Comparison of ENCODE assay signal across 1 cellular context in the genomic region with DNA sequence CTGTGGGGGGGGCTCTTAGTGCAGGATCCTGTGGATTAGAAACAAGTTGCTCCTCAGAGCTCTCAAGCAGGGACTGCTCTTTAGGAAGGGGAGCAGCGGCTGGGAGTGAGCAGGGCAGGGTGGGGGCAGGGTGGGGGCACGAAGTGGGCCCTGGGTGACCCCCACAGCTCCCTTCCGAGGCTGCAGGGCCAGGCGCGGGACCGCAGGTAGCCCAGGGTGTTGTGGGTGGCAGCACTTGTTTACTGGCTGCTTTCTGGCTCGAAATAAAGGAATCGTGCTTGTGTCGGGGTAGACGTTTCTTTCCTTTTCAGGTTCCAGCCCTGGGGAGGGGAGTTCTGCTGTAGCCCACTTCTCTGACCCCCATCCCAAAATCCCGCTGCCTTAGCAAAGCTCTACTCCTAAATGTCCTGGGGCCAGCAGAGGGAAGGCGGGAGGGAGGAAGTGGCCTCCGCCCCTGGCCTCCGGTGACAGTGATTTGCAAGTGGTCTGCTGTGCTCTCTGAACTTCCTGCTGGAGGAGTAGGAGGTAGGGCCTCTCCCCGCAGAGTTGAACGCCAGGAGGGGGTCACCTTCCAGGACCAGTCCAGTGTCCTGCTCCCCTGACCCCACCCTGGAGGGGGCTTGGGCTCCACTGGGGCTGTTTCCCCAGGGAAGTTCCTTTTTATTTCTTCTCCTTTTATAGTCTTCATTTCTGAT.
A peak's percentile ranks its signal among the peaks of the same experiment; 100 is the strongest.
TF ChIP-seq lines count a peak whose summit lies in the region.

No MANE protein-coding gene starts in this region.

TF ChIP-seq in HepG2, 621 proteins besides CTCF, POLR2A, EP300 and RAD21 (continued from another document and continues in another):
- TF ChIP-seq ZFP36L1 (CRISPR knock-in tag; IDR thresholded peaks at IDR 0.05) = no peak
- no peak for TF ChIP-seq MAF1 (CRISPR knock-in tag; IDR thresholded peaks at IDR 0.05; ENCODE audit: borderline replicate concordance)
- TF ChIP-seq NR1H2 (CRISPR knock-in tag; IDR thresholded peaks at IDR 0.05; ENCODE audit: borderline replicate concordance, low read depth) = no peak
- TF ChIP-seq, protein P1, sequence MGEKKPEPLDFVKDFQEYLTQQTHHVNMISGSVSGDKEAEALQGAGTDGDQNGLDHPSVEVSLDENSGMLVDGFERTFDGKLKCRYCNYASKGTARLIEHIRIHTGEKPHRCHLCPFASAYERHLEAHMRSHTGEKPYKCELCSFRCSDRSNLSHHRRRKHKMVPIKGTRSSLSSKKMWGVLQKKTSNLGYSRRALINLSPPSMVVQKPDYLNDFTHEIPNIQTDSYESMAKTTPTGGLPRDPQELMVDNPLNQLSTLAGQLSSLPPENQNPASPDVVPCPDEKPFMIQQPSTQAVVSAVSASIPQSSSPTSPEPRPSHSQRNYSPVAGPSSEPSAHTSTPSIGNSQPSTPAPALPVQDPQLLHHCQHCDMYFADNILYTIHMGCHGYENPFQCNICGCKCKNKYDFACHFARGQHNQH (CRISPR knock-in tag; IDR thresholded peaks at IDR 0.05) = 0 out of 2 replicates have a peak, but pooled peaks have one; percentile 18
- TF ChIP-seq U2AF1 (optimal IDR thresholded peaks at IDR 0.05; ENCODE audit: low read depth, low read length) = peak; percentile 61
- no peak; the same call in 1 of the 2 replicates for TF ChIP-seq ZBTB7B (CRISPR knock-in tag; IDR thresholded peaks at IDR 0.05)
- TF ChIP-seq ELF3 (CRISPR knock-in tag; IDR thresholded peaks at IDR 0.05) = peak; percentile 50; the same call in 1 of the 2 replicates
- no peak for TF ChIP-seq ZNF44 (CRISPR knock-in tag; IDR thresholded peaks at IDR 0.05)
- 0 out of 2 replicates have a peak, but pooled peaks have one; percentile 72 for TF ChIP-seq AKAP8 (CRISPR knock-in tag; IDR thresholded peaks at IDR 0.05)
- TF ChIP-seq NFE2 (CRISPR knock-in tag; IDR thresholded peaks at IDR 0.05) = no peak
- no peak for TF ChIP-seq SP1 (IDR thresholded peaks at IDR 0.05)
- no peak for TF ChIP-seq SP1 (CRISPR knock-in tag; IDR thresholded peaks at IDR 0.05)
- TF ChIP-seq, protein P2, sequence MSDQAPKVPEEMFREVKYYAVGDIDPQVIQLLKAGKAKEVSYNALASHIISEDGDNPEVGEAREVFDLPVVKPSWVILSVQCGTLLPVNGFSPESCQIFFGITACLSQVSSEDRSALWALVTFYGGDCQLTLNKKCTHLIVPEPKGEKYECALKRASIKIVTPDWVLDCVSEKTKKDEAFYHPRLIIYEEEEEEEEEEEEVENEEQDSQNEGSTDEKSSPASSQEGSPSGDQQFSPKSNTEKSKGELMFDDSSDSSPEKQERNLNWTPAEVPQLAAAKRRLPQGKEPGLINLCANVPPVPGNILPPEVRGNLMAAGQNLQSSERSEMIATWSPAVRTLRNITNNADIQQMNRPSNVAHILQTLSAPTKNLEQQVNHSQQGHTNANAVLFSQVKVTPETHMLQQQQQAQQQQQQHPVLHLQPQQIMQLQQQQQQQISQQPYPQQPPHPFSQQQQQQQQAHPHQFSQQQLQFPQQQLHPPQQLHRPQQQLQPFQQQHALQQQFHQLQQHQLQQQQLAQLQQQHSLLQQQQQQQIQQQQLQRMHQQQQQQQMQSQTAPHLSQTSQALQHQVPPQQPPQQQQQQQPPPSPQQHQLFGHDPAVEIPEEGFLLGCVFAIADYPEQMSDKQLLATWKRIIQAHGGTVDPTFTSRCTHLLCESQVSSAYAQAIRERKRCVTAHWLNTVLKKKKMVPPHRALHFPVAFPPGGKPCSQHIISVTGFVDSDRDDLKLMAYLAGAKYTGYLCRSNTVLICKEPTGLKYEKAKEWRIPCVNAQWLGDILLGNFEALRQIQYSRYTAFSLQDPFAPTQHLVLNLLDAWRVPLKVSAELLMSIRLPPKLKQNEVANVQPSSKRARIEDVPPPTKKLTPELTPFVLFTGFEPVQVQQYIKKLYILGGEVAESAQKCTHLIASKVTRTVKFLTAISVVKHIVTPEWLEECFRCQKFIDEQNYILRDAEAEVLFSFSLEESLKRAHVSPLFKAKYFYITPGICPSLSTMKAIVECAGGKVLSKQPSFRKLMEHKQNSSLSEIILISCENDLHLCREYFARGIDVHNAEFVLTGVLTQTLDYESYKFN (CRISPR knock-in tag; conservative IDR thresholded peaks at IDR 0.05) = peak; percentile 52
- no peak for TF ChIP-seq SETDB1 (CRISPR knock-in tag; IDR thresholded peaks at IDR 0.05; ENCODE audit: borderline replicate concordance)
- TF ChIP-seq NR2F1 (CRISPR knock-in tag; IDR thresholded peaks at IDR 0.05) = no peak
- 0 out of 2 replicates have a peak, but pooled peaks have one; percentile 16 for TF ChIP-seq NCOA2 (CRISPR knock-in tag; IDR thresholded peaks at IDR 0.05)
- TF ChIP-seq ZNF33B (CRISPR knock-in tag; IDR thresholded peaks at IDR 0.05) = no peak
- TF ChIP-seq HDAC6 (IDR thresholded peaks at IDR 0.05; ENCODE audit: low read depth, low read length) = no peak
- 0 out of 2 replicates have a peak, but pooled peaks have one; percentile 19 for TF ChIP-seq ZNF768 (CRISPR knock-in tag; IDR thresholded peaks at IDR 0.05)
- TF ChIP-seq, protein P3, sequence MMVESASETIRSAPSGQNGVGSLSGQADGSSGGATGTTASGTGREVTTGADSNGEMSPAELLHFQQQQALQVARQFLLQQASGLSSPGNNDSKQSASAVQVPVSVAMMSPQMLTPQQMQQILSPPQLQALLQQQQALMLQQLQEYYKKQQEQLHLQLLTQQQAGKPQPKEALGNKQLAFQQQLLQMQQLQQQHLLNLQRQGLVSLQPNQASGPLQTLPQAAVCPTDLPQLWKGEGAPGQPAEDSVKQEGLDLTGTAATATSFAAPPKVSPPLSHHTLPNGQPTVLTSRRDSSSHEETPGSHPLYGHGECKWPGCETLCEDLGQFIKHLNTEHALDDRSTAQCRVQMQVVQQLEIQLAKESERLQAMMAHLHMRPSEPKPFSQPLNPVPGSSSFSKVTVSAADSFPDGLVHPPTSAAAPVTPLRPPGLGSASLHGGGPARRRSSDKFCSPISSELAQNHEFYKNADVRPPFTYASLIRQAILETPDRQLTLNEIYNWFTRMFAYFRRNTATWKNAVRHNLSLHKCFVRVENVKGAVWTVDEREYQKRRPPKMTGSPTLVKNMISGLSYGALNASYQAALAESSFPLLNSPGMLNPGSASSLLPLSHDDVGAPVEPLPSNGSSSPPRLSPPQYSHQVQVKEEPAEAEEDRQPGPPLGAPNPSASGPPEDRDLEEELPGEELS (CRISPR knock-in tag; IDR thresholded peaks at IDR 0.05) = 0 out of 2 replicates have a peak, but pooled peaks have one; percentile 23
- TF ChIP-seq, protein P4, sequence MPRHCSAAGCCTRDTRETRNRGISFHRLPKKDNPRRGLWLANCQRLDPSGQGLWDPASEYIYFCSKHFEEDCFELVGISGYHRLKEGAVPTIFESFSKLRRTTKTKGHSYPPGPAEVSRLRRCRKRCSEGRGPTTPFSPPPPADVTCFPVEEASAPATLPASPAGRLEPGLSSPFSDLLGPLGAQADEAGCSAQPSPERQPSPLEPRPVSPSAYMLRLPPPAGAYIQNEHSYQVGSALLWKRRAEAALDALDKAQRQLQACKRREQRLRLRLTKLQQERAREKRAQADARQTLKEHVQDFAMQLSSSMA (CRISPR knock-in tag; IDR thresholded peaks at IDR 0.05) = no peak
- TF ChIP-seq, protein P5, sequence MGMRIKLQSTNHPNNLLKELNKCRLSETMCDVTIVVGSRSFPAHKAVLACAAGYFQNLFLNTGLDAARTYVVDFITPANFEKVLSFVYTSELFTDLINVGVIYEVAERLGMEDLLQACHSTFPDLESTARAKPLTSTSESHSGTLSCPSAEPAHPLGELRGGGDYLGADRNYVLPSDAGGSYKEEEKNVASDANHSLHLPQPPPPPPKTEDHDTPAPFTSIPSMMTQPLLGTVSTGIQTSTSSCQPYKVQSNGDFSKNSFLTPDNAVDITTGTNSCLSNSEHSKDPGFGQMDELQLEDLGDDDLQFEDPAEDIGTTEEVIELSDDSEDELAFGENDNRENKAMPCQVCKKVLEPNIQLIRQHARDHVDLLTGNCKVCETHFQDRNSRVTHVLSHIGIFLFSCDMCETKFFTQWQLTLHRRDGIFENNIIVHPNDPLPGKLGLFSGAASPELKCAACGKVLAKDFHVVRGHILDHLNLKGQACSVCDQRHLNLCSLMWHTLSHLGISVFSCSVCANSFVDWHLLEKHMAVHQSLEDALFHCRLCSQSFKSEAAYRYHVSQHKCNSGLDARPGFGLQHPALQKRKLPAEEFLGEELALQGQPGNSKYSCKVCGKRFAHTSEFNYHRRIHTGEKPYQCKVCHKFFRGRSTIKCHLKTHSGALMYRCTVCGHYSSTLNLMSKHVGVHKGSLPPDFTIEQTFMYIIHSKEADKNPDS (CRISPR knock-in tag; IDR thresholded peaks at IDR 0.05) = no peak
- TF ChIP-seq, protein P6, sequence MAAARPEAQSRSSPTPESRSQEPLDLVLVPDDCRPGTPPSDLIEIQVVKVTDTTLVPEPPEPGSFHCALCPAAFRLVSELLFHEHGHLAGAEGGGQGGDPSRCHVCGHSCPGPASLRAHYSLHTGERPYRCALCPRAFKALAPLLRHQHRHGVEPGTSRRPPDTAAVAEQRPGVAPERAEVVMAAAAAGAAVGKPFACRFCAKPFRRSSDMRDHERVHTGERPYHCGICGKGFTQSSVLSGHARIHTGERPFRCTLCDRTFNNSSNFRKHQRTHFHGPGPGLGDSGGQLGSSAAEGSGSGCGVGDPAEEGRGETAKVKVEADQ (CRISPR knock-in tag; IDR thresholded peaks at IDR 0.05; ENCODE audit: borderline replicate concordance) = no peak
- peak; percentile 83 for TF ChIP-seq ZSCAN25 (CRISPR knock-in tag; IDR thresholded peaks at IDR 0.05)
- no peak for TF ChIP-seq ZNF747 (CRISPR knock-in tag; IDR thresholded peaks at IDR 0.05; ENCODE audit: borderline replicate concordance)
- TF ChIP-seq TEAD3 (CRISPR knock-in tag; optimal IDR thresholded peaks at IDR 0.05; ENCODE audit: borderline replicate concordance) = peak; percentile 49
- TF ChIP-seq ZMYM3 (CRISPR knock-in tag; IDR thresholded peaks at IDR 0.05) = peak; percentile 88
- 0 out of 2 replicates have a peak, but pooled peaks have one; percentile 33 for TF ChIP-seq ZNF451 (CRISPR knock-in tag; IDR thresholded peaks at IDR 0.05)
- TF ChIP-seq ZBTB3 (CRISPR knock-in tag; IDR thresholded peaks at IDR 0.05; ENCODE audit: borderline replicate concordance, low read depth) = no peak
- TF ChIP-seq, protein P7, sequence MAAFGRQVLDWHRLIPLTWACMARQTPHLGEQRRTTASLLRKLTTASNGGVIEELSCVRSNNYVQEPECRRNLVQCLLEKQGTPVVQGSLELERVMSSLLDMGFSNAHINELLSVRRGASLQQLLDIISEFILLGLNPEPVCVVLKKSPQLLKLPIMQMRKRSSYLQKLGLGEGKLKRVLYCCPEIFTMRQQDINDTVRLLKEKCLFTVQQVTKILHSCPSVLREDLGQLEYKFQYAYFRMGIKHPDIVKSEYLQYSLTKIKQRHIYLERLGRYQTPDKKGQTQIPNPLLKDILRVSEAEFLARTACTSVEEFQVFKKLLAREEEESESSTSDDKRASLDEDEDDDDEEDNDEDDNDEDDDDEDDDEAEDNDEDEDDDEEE (CRISPR knock-in tag; IDR thresholded peaks at IDR 0.05) = no peak
- no peak for TF ChIP-seq KLF13 (CRISPR knock-in tag; IDR thresholded peaks at IDR 0.05)
- TF ChIP-seq, protein P8, sequence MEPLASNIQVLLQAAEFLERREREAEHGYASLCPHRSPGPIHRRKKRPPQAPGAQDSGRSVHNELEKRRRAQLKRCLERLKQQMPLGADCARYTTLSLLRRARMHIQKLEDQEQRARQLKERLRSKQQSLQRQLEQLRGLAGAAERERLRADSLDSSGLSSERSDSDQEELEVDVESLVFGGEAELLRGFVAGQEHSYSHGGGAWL (CRISPR knock-in tag; IDR thresholded peaks at IDR 0.05) = 0 out of 2 replicates have a peak, but pooled peaks have one; percentile 19
- TF ChIP-seq KDM1A (CRISPR knock-in tag; IDR thresholded peaks at IDR 0.05) = 0 out of 2 replicates have a peak, but pooled peaks have one; percentile 18
- TF ChIP-seq, protein P9, sequence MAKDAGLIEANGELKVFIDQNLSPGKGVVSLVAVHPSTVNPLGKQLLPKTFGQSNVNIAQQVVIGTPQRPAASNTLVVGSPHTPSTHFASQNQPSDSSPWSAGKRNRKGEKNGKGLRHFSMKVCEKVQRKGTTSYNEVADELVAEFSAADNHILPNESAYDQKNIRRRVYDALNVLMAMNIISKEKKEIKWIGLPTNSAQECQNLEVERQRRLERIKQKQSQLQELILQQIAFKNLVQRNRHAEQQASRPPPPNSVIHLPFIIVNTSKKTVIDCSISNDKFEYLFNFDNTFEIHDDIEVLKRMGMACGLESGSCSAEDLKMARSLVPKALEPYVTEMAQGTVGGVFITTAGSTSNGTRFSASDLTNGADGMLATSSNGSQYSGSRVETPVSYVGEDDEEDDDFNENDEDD (CRISPR knock-in tag; IDR thresholded peaks at IDR 0.05; ENCODE audit: borderline replicate concordance) = peak; percentile 27; the same call in 1 of the 2 replicates
- no peak for TF ChIP-seq MAFF (IDR thresholded peaks at IDR 0.05; ENCODE audit: low read depth, low read length)
- TF ChIP-seq SPEN (CRISPR knock-in tag; IDR thresholded peaks at IDR 0.05; ENCODE audit: low read depth) = 0 out of 2 replicates have a peak, but pooled peaks have one; percentile 20
- TF ChIP-seq, protein P10, sequence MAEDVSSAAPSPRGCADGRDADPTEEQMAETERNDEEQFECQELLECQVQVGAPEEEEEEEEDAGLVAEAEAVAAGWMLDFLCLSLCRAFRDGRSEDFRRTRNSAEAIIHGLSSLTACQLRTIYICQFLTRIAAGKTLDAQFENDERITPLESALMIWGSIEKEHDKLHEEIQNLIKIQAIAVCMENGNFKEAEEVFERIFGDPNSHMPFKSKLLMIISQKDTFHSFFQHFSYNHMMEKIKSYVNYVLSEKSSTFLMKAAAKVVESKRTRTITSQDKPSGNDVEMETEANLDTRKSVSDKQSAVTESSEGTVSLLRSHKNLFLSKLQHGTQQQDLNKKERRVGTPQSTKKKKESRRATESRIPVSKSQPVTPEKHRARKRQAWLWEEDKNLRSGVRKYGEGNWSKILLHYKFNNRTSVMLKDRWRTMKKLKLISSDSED (CRISPR knock-in tag; IDR thresholded peaks at IDR 0.05) = no peak
- peak; percentile 81 for TF ChIP-seq ETV5 (CRISPR knock-in tag; IDR thresholded peaks at IDR 0.05; ENCODE audit: borderline replicate concordance)
- TF ChIP-seq SMC3 (IDR thresholded peaks at IDR 0.05; ENCODE audit: low read length) = no peak
- peak; percentile 90 for TF ChIP-seq GFI1 (CRISPR knock-in tag; IDR thresholded peaks at IDR 0.05; ENCODE audit: borderline replicate concordance)
- peak; percentile 35; the same call in 1 of the 2 replicates for TF ChIP-seq BORCS8-MEF2B (CRISPR knock-in tag; IDR thresholded peaks at IDR 0.05)
- TF ChIP-seq ZNF460 (CRISPR knock-in tag; IDR thresholded peaks at IDR 0.05; ENCODE audit: borderline replicate concordance) = no peak
- no peak; the same call in 1 of the 2 replicates for TF ChIP-seq NR2F6 (IDR thresholded peaks at IDR 0.05)
- TF ChIP-seq NR2F6 (CRISPR knock-in tag; IDR thresholded peaks at IDR 0.05) = 0 out of 2 replicates have a peak, but pooled peaks have one; percentile 13
- TF ChIP-seq HHEX (CRISPR knock-in tag; IDR thresholded peaks at IDR 0.05) = no peak
- peak; percentile 49 for TF ChIP-seq ZFX (CRISPR knock-in tag; IDR thresholded peaks at IDR 0.05; ENCODE audit: low read depth)
- TF ChIP-seq ZNF839 (CRISPR knock-in tag; IDR thresholded peaks at IDR 0.05; ENCODE audit: borderline replicate concordance) = 0 out of 2 replicates have a peak, but pooled peaks have one; percentile 40
- no peak for TF ChIP-seq ELF1 (CRISPR knock-in tag; IDR thresholded peaks at IDR 0.05)
- 0 out of 2 replicates have a peak, but pooled peaks have one; percentile 12 for TF ChIP-seq ZNF7 (CRISPR knock-in tag; IDR thresholded peaks at IDR 0.05)
